ENCODE assay signal across 1 cellular context in the genomic region with DNA sequence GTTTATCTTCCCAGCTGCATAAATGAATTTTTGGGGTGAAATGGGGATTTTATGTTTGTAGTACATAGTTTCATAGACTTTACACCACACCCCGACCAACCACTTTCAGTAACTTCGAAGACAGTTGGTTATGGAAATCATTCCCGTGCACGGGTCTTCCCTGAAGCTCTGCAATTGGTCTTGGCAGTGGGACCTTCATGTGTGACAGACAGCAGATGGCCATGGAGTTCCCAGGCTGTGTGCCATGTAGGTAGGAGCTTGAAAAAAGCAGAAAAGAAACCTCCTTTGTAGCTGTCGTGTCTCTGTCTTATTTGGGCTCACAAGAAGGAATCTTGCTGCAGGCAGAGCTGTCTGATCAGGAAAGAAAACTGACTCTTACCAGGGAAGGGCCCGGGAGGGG.
TF ChIP-seq lines count a peak whose summit lies in the region.

No MANE protein-coding gene starts in this region.

TF ChIP-seq in GM23338, 12 proteins besides CTCF, POLR2A, EP300 and RAD21 (continued from another document):
- TF ChIP-seq, protein P1, sequence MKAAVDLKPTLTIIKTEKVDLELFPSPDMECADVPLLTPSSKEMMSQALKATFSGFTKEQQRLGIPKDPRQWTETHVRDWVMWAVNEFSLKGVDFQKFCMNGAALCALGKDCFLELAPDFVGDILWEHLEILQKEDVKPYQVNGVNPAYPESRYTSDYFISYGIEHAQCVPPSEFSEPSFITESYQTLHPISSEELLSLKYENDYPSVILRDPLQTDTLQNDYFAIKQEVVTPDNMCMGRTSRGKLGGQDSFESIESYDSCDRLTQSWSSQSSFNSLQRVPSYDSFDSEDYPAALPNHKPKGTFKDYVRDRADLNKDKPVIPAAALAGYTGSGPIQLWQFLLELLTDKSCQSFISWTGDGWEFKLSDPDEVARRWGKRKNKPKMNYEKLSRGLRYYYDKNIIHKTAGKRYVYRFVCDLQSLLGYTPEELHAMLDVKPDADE (IDR thresholded peaks at IDR 0.05), result no peak
- TF ChIP-seq NANOG (IDR thresholded peaks at IDR 0.05; ENCODE audit: borderline replicate concordance) (no peak), EZH2phosphoT487 (IDR thresholded peaks at IDR 0.05; ENCODE audit: unreplicated experiment) (no peak), ZNF114 (CRISPR knock-in tag; IDR thresholded peaks at IDR 0.05) (no peak), STAT1 (IDR thresholded peaks at IDR 0.05; ENCODE audit: unreplicated experiment) (no peak), JUNB (IDR thresholded peaks at IDR 0.05; ENCODE audit: unreplicated experiment) (no peak), ZNF331 (CRISPR knock-in tag; IDR thresholded peaks at IDR 0.05; ENCODE audit: low read depth) (no peak)
- TF ChIP-seq, protein P2, sequence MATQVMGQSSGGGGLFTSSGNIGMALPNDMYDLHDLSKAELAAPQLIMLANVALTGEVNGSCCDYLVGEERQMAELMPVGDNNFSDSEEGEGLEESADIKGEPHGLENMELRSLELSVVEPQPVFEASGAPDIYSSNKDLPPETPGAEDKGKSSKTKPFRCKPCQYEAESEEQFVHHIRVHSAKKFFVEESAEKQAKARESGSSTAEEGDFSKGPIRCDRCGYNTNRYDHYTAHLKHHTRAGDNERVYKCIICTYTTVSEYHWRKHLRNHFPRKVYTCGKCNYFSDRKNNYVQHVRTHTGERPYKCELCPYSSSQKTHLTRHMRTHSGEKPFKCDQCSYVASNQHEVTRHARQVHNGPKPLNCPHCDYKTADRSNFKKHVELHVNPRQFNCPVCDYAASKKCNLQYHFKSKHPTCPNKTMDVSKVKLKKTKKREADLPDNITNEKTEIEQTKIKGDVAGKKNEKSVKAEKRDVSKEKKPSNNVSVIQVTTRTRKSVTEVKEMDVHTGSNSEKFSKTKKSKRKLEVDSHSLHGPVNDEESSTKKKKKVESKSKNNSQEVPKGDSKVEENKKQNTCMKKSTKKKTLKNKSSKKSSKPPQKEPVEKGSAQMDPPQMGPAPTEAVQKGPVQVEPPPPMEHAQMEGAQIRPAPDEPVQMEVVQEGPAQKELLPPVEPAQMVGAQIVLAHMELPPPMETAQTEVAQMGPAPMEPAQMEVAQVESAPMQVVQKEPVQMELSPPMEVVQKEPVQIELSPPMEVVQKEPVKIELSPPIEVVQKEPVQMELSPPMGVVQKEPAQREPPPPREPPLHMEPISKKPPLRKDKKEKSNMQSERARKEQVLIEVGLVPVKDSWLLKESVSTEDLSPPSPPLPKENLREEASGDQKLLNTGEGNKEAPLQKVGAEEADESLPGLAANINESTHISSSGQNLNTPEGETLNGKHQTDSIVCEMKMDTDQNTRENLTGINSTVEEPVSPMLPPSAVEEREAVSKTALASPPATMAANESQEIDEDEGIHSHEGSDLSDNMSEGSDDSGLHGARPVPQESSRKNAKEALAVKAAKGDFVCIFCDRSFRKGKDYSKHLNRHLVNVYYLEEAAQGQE (IDR thresholded peaks at IDR 0.05; ENCODE audit: unreplicated experiment), result no peak
